8 cellular contexts compared by ENCODE assay signal in the genomic region with DNA sequence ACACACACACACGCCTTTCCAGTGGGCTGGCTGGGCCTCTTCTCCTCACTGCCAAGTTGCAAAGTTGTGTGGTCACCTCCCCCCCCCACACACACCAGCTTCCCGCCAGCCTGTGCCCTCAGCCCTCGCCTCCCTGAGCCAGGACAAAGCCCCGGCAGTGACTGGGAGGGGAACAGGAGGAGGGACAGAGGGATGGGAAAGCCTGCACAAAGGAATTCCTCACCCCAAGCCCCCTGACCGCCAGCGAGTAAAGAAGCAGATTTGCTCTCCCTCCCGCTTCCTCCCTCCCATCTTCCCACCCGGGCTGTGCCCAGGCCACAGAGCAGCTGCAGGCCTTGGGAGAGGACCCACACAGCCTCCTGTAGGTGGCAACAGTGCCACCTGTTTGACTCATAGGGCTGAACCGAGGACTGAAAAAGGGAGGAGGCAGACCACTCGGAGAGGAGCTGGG. TPM values are rescaled to one million over a fixed set of nuclear protein-coding genes. Genes with fewer than 3 reads are reported as not detected.
DNase-seq lines count a peak whose midpoint lies in the region; ATAC-seq, FAIRE-seq and TF ChIP-seq lines count a peak whose summit lies in the region.

A gene with protein sequence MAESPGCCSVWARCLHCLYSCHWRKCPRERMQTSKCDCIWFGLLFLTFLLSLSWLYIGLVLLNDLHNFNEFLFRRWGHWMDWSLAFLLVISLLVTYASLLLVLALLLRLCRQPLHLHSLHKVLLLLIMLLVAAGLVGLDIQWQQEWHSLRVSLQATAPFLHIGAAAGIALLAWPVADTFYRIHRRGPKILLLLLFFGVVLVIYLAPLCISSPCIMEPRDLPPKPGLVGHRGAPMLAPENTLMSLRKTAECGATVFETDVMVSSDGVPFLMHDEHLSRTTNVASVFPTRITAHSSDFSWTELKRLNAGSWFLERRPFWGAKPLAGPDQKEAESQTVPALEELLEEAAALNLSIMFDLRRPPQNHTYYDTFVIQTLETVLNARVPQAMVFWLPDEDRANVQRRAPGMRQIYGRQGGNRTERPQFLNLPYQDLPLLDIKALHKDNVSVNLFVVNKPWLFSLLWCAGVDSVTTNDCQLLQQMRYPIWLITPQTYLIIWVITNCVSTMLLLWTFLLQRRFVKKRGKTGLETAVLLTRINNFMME (plus strand): TSS at position 429 of the 451 bp plus-strand sequence. CDS start 1,671 bp downstream, outside the sequence.

- H2AFZ ChIP-seq in astrocyte (ENCODE audit: low read depth, low read length) (no peak within 1 kb of the TSS), HepG2 (ENCODE audit: low read length) (no peak within 1 kb of the TSS)

- H3K4me1 Mint-ChIP-seq in astrocyte (ENCODE audit: low read depth, unreplicated experiment) = peaks cover 3% of the 10 kb centered on the region
- H3K4me1 Mint-ChIP-seq in T-helper 2 cell treated with Interferon-gamma antibody and Interleukin-4, amounts not matched to agents 5 μg/mL and 100 μg/mL, for 36 hours (ENCODE audit: low read depth) = no peaks in the 10 kb centered on the region
- no peaks in the 10 kb centered on the region for H3K4me1 Mint-ChIP-seq in activated T-helper 1 cell treated with anti-CD3 and anti-CD28 coated beads, Interleukin-12 subunit alpha, Interleukin-12 subunit beta, Interleukin-2, Interleukin-4 antibody, amounts not matched to agents 30 ng/mL and 10 ng/mL and 1 ng/mL, durations not matched to agents 14 hours and 24 hours and 36 hours (ENCODE audit: low read depth)

- no peak within 1 kb of the TSS for H3K4me3 ChIP-seq in astrocyte (ENCODE audit: insufficient read depth, low read depth, low read length)
- no peak within 1 kb of the TSS for H3K4me3 ChIP-seq in HepG2 (replicated peaks in 1 of 3; ENCODE audit: insufficient read depth in 1 of 3, low read depth in 2 of 3, low read length in 3 of 3)

- TF ChIP-seq RAD21 in HepG2 (CRISPR knock-in tag; IDR thresholded peaks at IDR 0.05) = peak; percentile 37; the same call in 1 of the 2 replicates

- 9% methylated on average over 4 of the region's 10 CpGs for WGBS in HepG2 (ENCODE audit: low lambda C conversion rate)

- POLR2A ChIA-PET in HepG2 (lab: Yijun Ruan, JAX) = interaction anchor here (1.1 to 2.0 kb wide), 2 partner anchors 11 to 242 kb away, joined by 5 to 9 read pairs; no protein-coding TSS in a partner anchor

- TF ChIP-seq EP300 in HepG2 (IDR thresholded peaks at IDR 0.05; ENCODE audit: low read depth in 2 of 2, low read length in 2 of 2) = no peak
- no peak for TF ChIP-seq EP300 in HepG2 (CRISPR knock-in tag; IDR thresholded peaks at IDR 0.05; ENCODE audit: borderline replicate concordance)

- H3K27ac Mint-ChIP-seq in astrocyte (ENCODE audit: unreplicated experiment) = no peak within 1 kb of the TSS
- H3K27ac Mint-ChIP-seq in T-helper 2 cell treated with Interferon-gamma antibody and Interleukin-4, amounts not matched to agents 5 μg/mL and 100 μg/mL, for 36 hours = no peak within 1 kb of the TSS
- no peak within 1 kb of the TSS for H3K27ac Mint-ChIP-seq in activated T-helper 1 cell treated with anti-CD3 and anti-CD28 coated beads, Interleukin-12 subunit alpha, Interleukin-12 subunit beta, Interleukin-2, Interleukin-4 antibody, amounts not matched to agents 30 ng/mL and 10 ng/mL and 1 ng/mL, durations not matched to agents 14 hours and 24 hours and 36 hours

- H3K27me3 ChIP-seq in astrocyte (ENCODE audit: insufficient read depth, low read length) = no peaks in the 10 kb centered on the region
- H3K27me3 ChIP-seq in HepG2 (ENCODE audit: control insufficient read depth in 1 of 2, insufficient read depth in 2 of 2, low read length in 2 of 2) = no peaks in the 10 kb centered on the region

- peaks cover 4% of the 10 kb centered on the region for H3K27me3 Mint-ChIP-seq in astrocyte (ENCODE audit: low read depth, unreplicated experiment)
- no peaks in the 10 kb centered on the region for H3K27me3 Mint-ChIP-seq in T-helper 2 cell treated with Interferon-gamma antibody and Interleukin-4, amounts not matched to agents 5 μg/mL and 100 μg/mL, for 36 hours (ENCODE audit: low read depth)
- no peaks in the 10 kb centered on the region for H3K27me3 Mint-ChIP-seq in activated T-helper 1 cell treated with anti-CD3 and anti-CD28 coated beads, Interleukin-12 subunit alpha, Interleukin-12 subunit beta, Interleukin-2, Interleukin-4 antibody, amounts not matched to agents 30 ng/mL and 10 ng/mL and 1 ng/mL, durations not matched to agents 14 hours and 24 hours and 36 hours (ENCODE audit: insufficient read depth)

- no peaks in the 10 kb centered on the region for H3K4me1 ChIP-seq in astrocyte (ENCODE audit: insufficient read depth, low read length)
- H3K4me1 ChIP-seq in HepG2 (ENCODE audit: insufficient read depth, low read length) = peaks cover 18% of the 10 kb centered on the region

- no peaks in the 10 kb centered on the region for H3K9me3 Mint-ChIP-seq in astrocyte (ENCODE audit: unreplicated experiment)
- H3K9me3 Mint-ChIP-seq in T-helper 2 cell treated with Interferon-gamma antibody and Interleukin-4, amounts not matched to agents 5 μg/mL and 100 μg/mL, for 36 hours = no peaks in the 10 kb centered on the region
- H3K9me3 Mint-ChIP-seq in activated T-helper 1 cell treated with anti-CD3 and anti-CD28 coated beads, Interleukin-12 subunit alpha, Interleukin-12 subunit beta, Interleukin-2, Interleukin-4 antibody, amounts not matched to agents 30 ng/mL and 10 ng/mL and 1 ng/mL, durations not matched to agents 14 hours and 24 hours and 36 hours = no peaks in the 10 kb centered on the region

- no peak for FAIRE-seq in D721Med (lab: Jason Lieb, UNC)
- FAIRE-seq in astrocyte (lab: Jason Lieb, UNC) = no peak
- peak; percentile 79 for FAIRE-seq in HepG2 (lab: Jason Lieb, UNC)

- H4K20me1 ChIP-seq in astrocyte (ENCODE audit: insufficient read depth, low read length) (no peaks in the 10 kb centered on the region), HepG2 (ENCODE audit: insufficient read depth, low read length) (no peaks in the 10 kb centered on the region)

- peak within 1 kb of the TSS; percentile 39 for H3K4me2 ChIP-seq in astrocyte (ENCODE audit: low read length)
- peak within 1 kb of the TSS; percentile 32; the same call in 1 of the 2 replicates for H3K4me2 ChIP-seq in HepG2 (ENCODE audit: low read depth, low read length)

- in situ Hi-C loops in HepG2 (cut with HindIII; ENCODE audit: extremely low pct_ligation_motif_present, low pct_unique_long_range_greater_than_20kb) = no loop called here

- intact Hi-C loops in HepG2 (cut with micrococcal nuclease; ENCODE audit: unreplicated experiment) = loop anchor here (10.0 kb wide), 1 partner anchor 242 kb away; no protein-coding TSS in a partner anchor
- intact Hi-C loops in activated T-helper 1 cell treated with anti-CD3 and anti-CD28 coated beads, Interleukin-12 subunit alpha, Interleukin-12 subunit beta, Interleukin-2, Interleukin-4 antibody, amounts not matched to agents 30 ng/mL and 10 ng/mL and 1 ng/mL, durations not matched to agents 14 hours and 24 hours and 36 hours (cut with micrococcal nuclease) = no loop called here

- no peaks in the 10 kb centered on the region for H3K79me2 ChIP-seq in astrocyte (ENCODE audit: insufficient read depth, low read length)
- no peaks in the 10 kb centered on the region for H3K79me2 ChIP-seq in HepG2 (ENCODE audit: insufficient read depth, low read length)

- no peak within 1 kb of the TSS for H3K9ac ChIP-seq in astrocyte (ENCODE audit: low read length)
- no peak within 1 kb of the TSS for H3K9ac ChIP-seq in HepG2 (ENCODE audit: insufficient read depth, low read depth, low read length)

- CTCF ChIA-PET in HepG2 (lab: Yijun Ruan, JAX; ENCODE audit: low intra/inter-chr PET ratio, low total read pairs) = interaction anchor here (1.3 kb wide), 1 partner anchor 242 kb away, joined by 6 read pairs; no protein-coding TSS in a partner anchor

- H3K27ac ChIP-seq in astrocyte (ENCODE audit: low read depth, low read length) = no peak within 1 kb of the TSS
- no peak within 1 kb of the TSS for H3K27ac ChIP-seq in HepG2 (ENCODE audit: extremely low read length, insufficient read depth, low read length)

- peak; percentile 32 for TF ChIP-seq CTCF in D721Med (IDR thresholded peaks at IDR 0.05; ENCODE audit: insufficient read depth, missing control alignments)
- no peak for TF ChIP-seq CTCF in astrocyte (IDR thresholded peaks at IDR 0.05; ENCODE audit: insufficient read depth, low read depth, low read length)
- TF ChIP-seq CTCF in HepG2 (CRISPR knock-in tag; IDR thresholded peaks at IDR 0.05) = peak; percentile 74
- TF ChIP-seq CTCF in omental fat pad (IDR thresholded peaks at IDR 0.05) = no peak

- no peak within 1 kb of the TSS for H3K4me3 Mint-ChIP-seq in astrocyte (ENCODE audit: unreplicated experiment)
- H3K4me3 Mint-ChIP-seq in T-helper 2 cell treated with Interferon-gamma antibody and Interleukin-4, amounts not matched to agents 5 μg/mL and 100 μg/mL, for 36 hours = no peak within 1 kb of the TSS
- H3K4me3 Mint-ChIP-seq in activated T-helper 1 cell treated with anti-CD3 and anti-CD28 coated beads, Interleukin-12 subunit alpha, Interleukin-12 subunit beta, Interleukin-2, Interleukin-4 antibody, amounts not matched to agents 30 ng/mL and 10 ng/mL and 1 ng/mL, durations not matched to agents 14 hours and 24 hours and 36 hours = no peak within 1 kb of the TSS

- DNase-seq in D721Med (ENCODE audit: insufficient read length, low spot score) (no peak), NCI-H1092 (lab: John Stamatoyannopoulos, UW) (peak; percentile 21), astrocyte (ENCODE audit: low read depth) (peak; percentile 38), HepG2 (ENCODE audit: low spot score) (peak; percentile 50), omental fat pad (ENCODE audit: low spot score) (no peak)
- no peak for DNase-seq in T-helper 2 cell treated with Interferon-gamma antibody and Interleukin-4, amounts not matched to agents 5 μg/mL and 100 μg/mL, for 36 hours (ENCODE audit: low spot score)
- DNase-seq in activated T-helper 1 cell treated with anti-CD3 and anti-CD28 coated beads, Interleukin-12 subunit alpha, Interleukin-12 subunit beta, Interleukin-2, Interleukin-4 antibody, amounts not matched to agents 30 ng/mL and 10 ng/mL and 1 ng/mL, durations not matched to agents 14 hours and 24 hours and 36 hours (ENCODE audit: low spot score) = no peak

- H3K36me3 ChIP-seq in astrocyte (ENCODE audit: insufficient read depth, low read length) (no peaks in the 10 kb centered on the region), HepG2 (replicated peaks in 1 of 2; ENCODE audit: control insufficient read depth in 1 of 2, insufficient read depth in 2 of 2, low read length in 2 of 2) (no peaks in the 10 kb centered on the region; a peak in 1 of 5 replicates)

- H3K9me3 ChIP-seq in astrocyte (ENCODE audit: insufficient read depth, low read depth, low read length) (no peaks in the 10 kb centered on the region), HepG2 (ENCODE audit: low read length) (no peaks in the 10 kb centered on the region)

- TF ChIP-seq POLR2A in HepG2 (IDR thresholded peaks at IDR 0.05; ENCODE audit: insufficient read depth in 1 of 2, low read depth in 2 of 2, low read length in 2 of 2) = no peak

- no TSS peak for BruUV-seq in HepG2 (replicated peaks; lab: Mats Ljungman, UMichigan)

- peak; percentile 95 for ATAC-seq in HepG2
- ATAC-seq in HG03280 (IDR thresholded peaks at IDR 0.05; ENCODE audit: unreplicated experiment) = no peak
- no peak for ATAC-seq in omental fat pad (ENCODE audit: low FRiP score)

- no peaks in the 10 kb centered on the region for H3K36me3 Mint-ChIP-seq in astrocyte (ENCODE audit: low read depth, unreplicated experiment)
- peaks cover 8% of the 10 kb centered on the region for H3K36me3 Mint-ChIP-seq in T-helper 2 cell treated with Interferon-gamma antibody and Interleukin-4, amounts not matched to agents 5 μg/mL and 100 μg/mL, for 36 hours (ENCODE audit: low read depth)
- peaks cover 6% of the 10 kb centered on the region for H3K36me3 Mint-ChIP-seq in activated T-helper 1 cell treated with anti-CD3 and anti-CD28 coated beads, Interleukin-12 subunit alpha, Interleukin-12 subunit beta, Interleukin-2, Interleukin-4 antibody, amounts not matched to agents 30 ng/mL and 10 ng/mL and 1 ng/mL, durations not matched to agents 14 hours and 24 hours and 36 hours (ENCODE audit: low read depth)

RNA-seq across cellular contexts. Expression of the gene that starts here (rescaled TPM):
- total RNA-seq in astrocyte = not detected in 2 replicates
- 0.04 TPM in 1 of 2 replicates, not detected in the other for total RNA-seq in HepG2 (2016; rRNA removed; fragmentation: Illumina TruSeq; extraction: Trizol)
- not detected in 2 replicates for total RNA-seq in HepG2 (2016; cell fraction: cytosol; rRNA removed; fragmentation: Illumina TruSeq; extraction: Trizol; ENCODE audit: low read depth)
- total RNA-seq in HepG2 (2016; cell fraction: insoluble cytoplasmic fraction; rRNA removed; fragmentation: Illumina TruSeq; extraction: Trizol) = not detected in 2 replicates
- total RNA-seq in HepG2 (2016; cell fraction: membrane; rRNA removed; fragmentation: Illumina TruSeq; extraction: Trizol) = not detected in 2 replicates
- total RNA-seq in HepG2 (2016; cell fraction: nucleus; rRNA removed; fragmentation: Illumina TruSeq; extraction: Trizol) = not detected in 2 replicates
- polyA plus RNA-seq in HepG2 (2011; rRNA removed) = 0.08 TPM in 1 of 2 replicates, not detected in the other
- 0.04 and 0.05 TPM in 2 replicates for polyA plus RNA-seq in HepG2 (2011; cell fraction: cytosol; rRNA removed)
- 0.28 and 0.53 TPM in 2 replicates for polyA plus RNA-seq in HepG2 (2011; cell fraction: nucleus; rRNA removed)
- polyA plus RNA-seq in HepG2 (2012) = 0.07 and 0.09 TPM in 2 replicates
- not detected in 2 replicates for polyA plus RNA-seq in HepG2 (2016; cell fraction: cytosol; fragmentation: Illumina TruSeq; extraction: Trizol; ENCODE audit: low read depth)
- not detected in 2 replicates for polyA plus RNA-seq in HepG2 (2016; cell fraction: insoluble cytoplasmic fraction; fragmentation: Illumina TruSeq; extraction: Trizol; ENCODE audit: low read depth)
- polyA plus RNA-seq in HepG2 (2016; cell fraction: membrane; fragmentation: Illumina TruSeq; extraction: Trizol; ENCODE audit: low read depth) = not detected in 2 replicates
- polyA plus RNA-seq in HepG2 (2016; cell fraction: nucleus; fragmentation: Illumina TruSeq; extraction: Trizol; ENCODE audit: insufficient read depth, low read depth) = not detected in 2 replicates
- polyA minus RNA-seq in HepG2 (2011; rRNA and poly(A)+ RNA removed; ENCODE audit: low replicate concordance) = 0.18 and 0.61 TPM in 2 replicates
- polyA minus RNA-seq in HepG2 (2011; cell fraction: cytosol; rRNA and poly(A)+ RNA removed) = not detected in 2 replicates
- 0.26 TPM in 1 of 2 replicates, not detected in the other for polyA minus RNA-seq in HepG2 (2011; cell fraction: nucleus; rRNA and poly(A)+ RNA removed)
- 0.10 TPM in 1 of 2 replicates, not detected in the other for total RNA-seq in activated T-helper 1 cell treated with anti-CD3 and anti-CD28 coated beads, Interleukin-12 subunit alpha, Interleukin-12 subunit beta, Interleukin-2, Interleukin-4 antibody, amounts not matched to agents 30 ng/mL and 10 ng/mL and 1 ng/mL, durations not matched to agents 14 hours and 24 hours and 36 hours
- not detected for total RNA-seq in omental fat pad

Comparison
In these comparisons a context has a peak if more than half of its experiments do, and no peak if none do; other contexts are left out.
1. Peak in DNase-seq and H3K4me2 ChIP-seq in astrocyte; RNA of the gene not detected or under 1 TPM.
2. Peak in DNase-seq, ATAC-seq and H3K4me2 ChIP-seq in HepG2; RNA of the gene not detected or under 1 TPM.
3. CTCF ChIP-seq: peak in D721Med (single experiment) and HepG2 (single experiment); none in astrocyte (single experiment) and omental fat pad (0 of 3).